In genomic region chr6:157649311-157650260, GRCh38 we compare ENCODE assay signal across 1 cellular context.
TF ChIP-seq lines count a peak whose summit lies in the region.

No MANE protein-coding gene starts in this region.

TF ChIP-seq in K562, 482 proteins besides CTCF, POLR2A, EP300 and RAD21 (continued from another document):
- TF ChIP-seq RBM22 (IDR thresholded peaks at IDR 0.05; ENCODE audit: low read depth, low read length, poor library complexity, severe bottlenecking), result peak; percentile 62
